Comparison of ENCODE assay signal across 9 cellular contexts in the genomic region with DNA sequence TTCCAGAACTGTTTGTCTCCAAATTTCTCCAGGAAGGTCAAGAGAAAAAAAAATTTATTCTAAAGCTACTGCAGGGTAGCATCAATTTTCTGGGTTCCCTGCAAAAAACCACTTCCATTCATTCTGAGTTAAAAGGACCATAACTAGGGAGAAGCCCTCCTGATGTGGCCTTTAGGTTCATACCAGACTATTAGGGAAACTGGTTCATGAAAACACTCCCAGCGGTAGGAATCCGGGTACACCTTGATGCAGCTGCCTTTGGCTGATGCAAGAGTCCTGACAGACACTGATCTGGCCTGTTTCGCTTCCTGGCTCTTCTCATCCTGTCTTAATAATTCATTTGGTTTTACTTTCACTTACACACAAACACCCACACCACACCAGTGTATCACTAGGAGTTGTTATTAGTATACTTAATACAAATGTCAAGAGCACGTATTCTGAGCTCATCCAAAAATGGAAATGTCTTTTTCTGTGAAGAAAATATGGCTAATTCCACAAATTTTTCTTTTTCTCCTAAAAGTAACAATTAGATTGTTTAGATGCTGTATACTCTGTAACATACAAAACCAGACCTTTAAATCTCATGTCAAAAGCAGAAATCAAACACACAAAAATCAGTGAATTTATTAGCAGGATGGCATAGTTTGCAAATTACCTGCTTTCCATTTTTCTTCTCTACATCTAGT. TPM values are rescaled to one million over a fixed set of nuclear protein-coding genes. Genes with fewer than 3 reads are reported as not detected.
DNase-seq lines count a peak whose midpoint lies in the region; ATAC-seq and TF ChIP-seq lines count a peak whose summit lies in the region.
"Had no signal": no experiment of that assay in that cellular context is flagged by ENCODE, and none has a peak within 500 bp of the region (broad histone marks: within the 10 kb centered on the region; RNA-seq: fewer than 3 reads in every experiment).

No MANE protein-coding gene starts in this region.

- no peaks in the 10 kb centered on the region for H3K27me3 ChIP-seq in ACC112 (ENCODE audit: insufficient read depth, low read length)
- no peaks in the 10 kb centered on the region for H3K27me3 ChIP-seq in lower lobe of right lung (ENCODE audit: low read depth)
- H3K27me3 ChIP-seq in HAP-1 (ENCODE audit: low read depth) = no peaks in the 10 kb centered on the region

- intact Hi-C loops in lower lobe of right lung (cut with DNase I) = no loop called here

- H3K9me3 ChIP-seq in lower lobe of right lung (no peaks in the 10 kb centered on the region), HAP-1 (no peaks in the 10 kb centered on the region)

- in situ Hi-C loops in HAP-1 (cut with MboI; ENCODE audit: low sequenced_read_pairs) = loop anchor here (10.0 kb wide), 1 partner anchor 154 kb away; no protein-coding TSS in a partner anchor

- peak overlapping the region; percentile 35 for H2AFZ ChIP-seq in ACC112 (ENCODE audit: low read length, unreplicated experiment)

- TF ChIP-seq CTCF in lower lobe of right lung (IDR thresholded peaks at IDR 0.05) = no peak

- H3K79me2 ChIP-seq in ACC112 (ENCODE audit: control insufficient read depth, insufficient read depth, low read length, unreplicated experiment) = no peaks in the 10 kb centered on the region

- H3K4me1 ChIP-seq in ACC112 (ENCODE audit: control insufficient read depth, insufficient read depth, low read length, unreplicated experiment) (peaks cover 71% of the 10 kb centered on the region), lower lobe of right lung (peaks cover 36% of the 10 kb centered on the region), HAP-1 (no peaks in the 10 kb centered on the region; the same call in 1 of the 2 replicates)

- H3K36me3 ChIP-seq in ACC112 (ENCODE audit: insufficient read depth, low read length) = no peaks in the 10 kb centered on the region
- H3K36me3 ChIP-seq in lower lobe of right lung = no peaks in the 10 kb centered on the region
- no peaks in the 10 kb centered on the region for H3K36me3 ChIP-seq in HAP-1 (replicated peaks)

- H3K4me3 ChIP-seq in ACC112 (ENCODE audit: low read depth, low read length) (peak overlapping the region; percentile 64), lower lobe of right lung (no peak overlapping the region), HAP-1 (no peak overlapping the region)

- DNase-seq in SHP77 (lab: John Stamatoyannopoulos, UW) (peak; percentile 18 to 77), lower lobe of right lung (no peak), HAP-1 (ENCODE audit: low spot score in 2 of 2) (no peak)
- peak; percentile 14 for DNase-seq in activated naive CD8-positive, alpha-beta T cell treated with anti-CD3 and anti-CD28 coated beads, Interleukin-2, amount 50 U/mL, for 16 hours (ENCODE audit: low read depth, low spot score)
- DNase-seq in stimulated activated naive CD4-positive, alpha-beta T cell (lab: John Stamatoyannopoulos, UW) = peak in 5 of 6 experiments; percentile 9 to 48 (median 34)
- DNase-seq: left cardiac atrium had no signal

- H3K27ac ChIP-seq in ACC112 (ENCODE audit: low read depth, low read length) (peak overlapping the region; percentile 95), lower lobe of right lung (peak overlapping the region; percentile 12)

- ATAC-seq in GM19025 (IDR thresholded peaks at IDR 0.05; ENCODE audit: low read depth, unreplicated experiment) (peak; percentile 92), HG03103 (IDR thresholded peaks at IDR 0.05; ENCODE audit: low read depth, unreplicated experiment) (peak; percentile 79), lower lobe of right lung (peak; percentile 69 to 80)

RNA-seq across cellular contexts. Expression of a gene that starts 38.4 kb away (rescaled TPM):
- total RNA-seq in lower lobe of right lung = 57.9 TPM

Comparison
In these comparisons a context has a peak if more than half of its experiments do, and no peak if none do; other contexts are left out.
1. DNase-seq: peak in SHP77 (2 of 2), activated naive CD8-positive, alpha-beta T cell treated with anti-CD3 and anti-CD28 coated beads, Interleukin-2, amount 50 U/mL, for 16 hours (single experiment) and stimulated activated naive CD4-positive, alpha-beta T cell (5 of 6); none in lower lobe of right lung (single experiment) and HAP-1 (0 of 2).
2. Peak in every context shown above with its lines, with median percentiles within 50 percentile points of each other: ATAC-seq.